In the genomic region with DNA sequence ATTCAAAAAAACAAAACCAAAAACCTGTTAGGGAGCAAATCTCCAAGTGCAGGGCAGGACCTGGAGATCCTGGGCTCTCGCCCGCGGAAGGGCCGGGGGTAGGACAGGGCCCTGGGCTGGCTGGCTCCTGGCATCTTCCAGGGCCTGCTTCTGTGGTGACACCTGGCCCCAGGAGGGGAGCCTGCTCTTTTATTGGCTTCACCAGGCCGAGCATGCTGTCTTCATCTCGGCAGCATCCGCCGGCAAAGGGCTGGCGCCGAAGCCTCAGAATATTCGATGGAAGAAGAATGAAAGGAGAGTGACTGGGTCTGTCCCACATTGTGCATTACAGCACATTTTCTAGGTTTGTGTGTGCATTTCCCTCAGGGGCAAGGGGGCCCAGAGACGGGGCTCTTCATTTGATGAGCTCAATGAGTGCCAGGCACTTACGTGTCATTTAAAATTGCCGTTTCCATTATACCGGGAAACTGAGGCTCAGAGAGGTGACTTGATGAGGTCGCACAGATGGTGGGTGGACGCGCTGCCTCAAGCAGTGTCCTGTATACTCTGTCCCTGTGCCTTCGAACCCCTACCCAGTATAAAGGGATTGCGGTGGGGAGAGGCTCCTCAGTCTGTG, we compare ENCODE assay signal across 8 cellular contexts.
DNase-seq lines count a peak whose midpoint lies in the region; ATAC-seq and TF ChIP-seq lines count a peak whose summit lies in the region.

No MANE protein-coding gene starts in this region.

- POLR2A ChIA-PET in Panc1 (lab: Charles Lee): interaction anchor here (0.6 kb wide), 4 partner anchors 9 to 265 kb away, joined by 3 to 6 read pairs (median 5); no protein-coding TSS in a partner anchor

- H3K36me3 ChIP-seq in Panc1 (ENCODE audit: control insufficient read depth, insufficient read depth, low read length) (no peaks in the 10 kb centered on the region), endocrine pancreas (ENCODE audit: control insufficient read depth, insufficient read depth, low read length) (no peaks in the 10 kb centered on the region)

- DNase-seq in GM12865 (ENCODE audit: low read depth) (peak; percentile 25), Panc1 (ENCODE audit: low read depth, low spot score) (no peak), HuH-7.5 (ENCODE audit: low spot score) (no peak)
- DNase-seq in natural killer cell treated with Interleukin-12 subunit alpha and Interleukin-12 subunit beta and Interleukin-15 and Interleukin-18, amount 100 ng/mL, for 72 hours (ENCODE audit: low spot score): no peak

- H3K27me3 ChIP-seq in Panc1 (ENCODE audit: control insufficient read depth, insufficient read depth, low read length) (no peaks in the 10 kb centered on the region), endocrine pancreas (ENCODE audit: control insufficient read depth, insufficient read depth, low read length) (no peaks in the 10 kb centered on the region)

- H3K4me3 Mint-ChIP-seq in natural killer cell treated with Interleukin-12 subunit alpha and Interleukin-12 subunit beta and Interleukin-15 and Interleukin-18, amount 100 ng/mL, for 72 hours: peak overlapping the region; percentile 87

- peaks cover 0 to 3% of the 10 kb centered on the region in 2 donors for H3K4me1 Mint-ChIP-seq in natural killer cell treated with Interleukin-12 subunit alpha and Interleukin-12 subunit beta and Interleukin-15 and Interleukin-18, amount 100 ng/mL, for 72 hours (ENCODE audit: low read depth in 2 of 2)

- H3K9ac ChIP-seq in endocrine pancreas (ENCODE audit: control insufficient read depth, insufficient read depth, low read length): peak overlapping the region; percentile 62

- in situ Hi-C loops in Panc1 (cut with HindIII; ENCODE audit: low pct_unique_long_range_greater_than_20kb, low sequenced_read_pairs): no loop called here

- no peaks in the 10 kb centered on the region for H3K36me3 Mint-ChIP-seq in natural killer cell treated with Interleukin-12 subunit alpha and Interleukin-12 subunit beta and Interleukin-15 and Interleukin-18, amount 100 ng/mL, for 72 hours

- no peak for TF ChIP-seq CTCF in GM12865 (IDR thresholded peaks at IDR 0.05; ENCODE audit: insufficient read depth, low read depth, low read length, missing control alignments)
- no peak for TF ChIP-seq CTCF in Panc1 (IDR thresholded peaks at IDR 0.05)

- BruUV-seq in Panc1 (replicated peaks; lab: Mats Ljungman, UMichigan): no TSS peak

- intact Hi-C loops in Panc1 (cut with micrococcal nuclease; ENCODE audit: unreplicated experiment): no loop called here

- CTCF ChIA-PET in Panc1 (lab: Charles Lee): no interaction called here

- ATAC-seq in Panc1 (no peak), HG03442 (IDR thresholded peaks at IDR 0.05; ENCODE audit: unreplicated experiment) (no peak), GM19395 (IDR thresholded peaks at IDR 0.05; ENCODE audit: unreplicated experiment) (no peak), GM19035 (IDR thresholded peaks at IDR 0.05; ENCODE audit: unreplicated experiment) (no peak)
- no peak for ATAC-seq in natural killer cell treated with Interleukin-12 subunit alpha and Interleukin-12 subunit beta and Interleukin-15 and Interleukin-18, amount 100 ng/mL, for 72 hours

- H3K4me1 ChIP-seq in Panc1 (ENCODE audit: control insufficient read depth, insufficient read depth, low read length) (peaks cover 10% of the 10 kb centered on the region), endocrine pancreas (ENCODE audit: control insufficient read depth, insufficient read depth, low read length) (no peaks in the 10 kb centered on the region)

- H3K27me3 Mint-ChIP-seq in natural killer cell treated with Interleukin-12 subunit alpha and Interleukin-12 subunit beta and Interleukin-15 and Interleukin-18, amount 100 ng/mL, for 72 hours: peaks cover 17 to 21% of the 10 kb centered on the region in 2 donors

- peak overlapping the region; percentile 82 for H3K4me3 ChIP-seq in GM12865 (ENCODE audit: low read depth, low read length)
- H3K4me3 ChIP-seq in Panc1 (ENCODE audit: low read depth in 2 of 2, low read length in 2 of 2): peak overlapping the region; percentile 45 to 61
- H3K4me3 ChIP-seq in endocrine pancreas (ENCODE audit: control insufficient read depth, insufficient read depth, low read length): peak overlapping the region; percentile 4

- H3K27ac Mint-ChIP-seq in natural killer cell treated with Interleukin-12 subunit alpha and Interleukin-12 subunit beta and Interleukin-15 and Interleukin-18, amount 100 ng/mL, for 72 hours: peak overlapping the region; percentile 49 to 72

- H3K9me3 ChIP-seq in Panc1 (ENCODE audit: control insufficient read depth, insufficient read depth, low read depth, low read length) (no peaks in the 10 kb centered on the region), endocrine pancreas (ENCODE audit: control insufficient read depth, low read length) (no peaks in the 10 kb centered on the region)

- H3K27ac ChIP-seq in Panc1 (ENCODE audit: low read length): peak overlapping the region; percentile 85

- no peaks in the 10 kb centered on the region for H3K9me3 Mint-ChIP-seq in natural killer cell treated with Interleukin-12 subunit alpha and Interleukin-12 subunit beta and Interleukin-15 and Interleukin-18, amount 100 ng/mL, for 72 hours

Comparison
In these comparisons a context has a peak if more than half of its experiments do, and no peak if none do; other contexts are left out.
1. H3K4me3 ChIP-seq: peak in every context shown above with its lines; median percentile 82 in GM12865; 53 in Panc1; 4 in endocrine pancreas.